In the genomic region with DNA sequence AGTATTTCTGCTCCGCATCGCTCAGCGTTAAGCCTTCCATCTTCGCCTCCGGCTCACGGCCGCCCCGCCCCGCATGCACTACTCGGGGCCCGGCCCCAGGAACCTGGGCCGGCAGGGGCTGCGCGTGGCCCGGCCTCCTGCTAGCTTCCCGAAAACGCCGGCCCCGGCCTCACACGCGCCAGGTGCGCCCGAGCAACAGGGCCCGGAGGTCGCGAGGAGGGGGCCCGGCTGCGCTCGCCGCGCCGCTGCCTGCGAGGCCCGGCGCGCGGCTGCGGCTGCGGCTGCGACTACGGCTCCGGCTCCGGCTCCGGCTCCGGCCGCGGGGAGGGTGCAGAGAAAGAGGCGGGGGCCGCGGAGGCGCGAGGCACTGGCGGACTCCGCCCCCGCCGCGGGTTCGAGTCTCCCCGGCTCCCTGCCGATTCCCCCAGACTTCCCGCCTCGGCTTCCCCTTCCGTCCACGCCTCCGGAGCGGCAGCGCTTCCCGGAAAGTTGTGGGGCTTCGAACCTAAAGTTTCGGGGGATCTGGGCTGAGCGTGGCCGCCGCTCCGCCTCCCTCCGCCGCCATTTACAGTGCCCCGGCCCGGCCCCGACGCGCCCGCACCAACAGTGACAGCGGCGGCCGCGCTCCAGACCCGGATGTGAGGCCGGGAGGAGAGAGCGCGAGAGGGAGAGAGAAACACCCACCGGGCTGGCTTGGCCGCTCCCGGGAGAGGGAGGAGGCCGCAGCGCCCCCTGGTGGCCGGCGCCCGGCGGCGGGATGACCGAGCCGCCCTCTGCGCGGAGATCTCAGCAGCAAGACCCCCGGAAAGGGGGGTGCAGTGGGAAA, we compare ENCODE assay signal across 8 cellular contexts. TPM values are rescaled to one million over a fixed set of nuclear protein-coding genes. Genes with fewer than 3 reads are reported as not detected.
DNase-seq lines count a peak whose midpoint lies in the region; ATAC-seq and TF ChIP-seq lines count a peak whose summit lies in the region.

A gene with protein sequence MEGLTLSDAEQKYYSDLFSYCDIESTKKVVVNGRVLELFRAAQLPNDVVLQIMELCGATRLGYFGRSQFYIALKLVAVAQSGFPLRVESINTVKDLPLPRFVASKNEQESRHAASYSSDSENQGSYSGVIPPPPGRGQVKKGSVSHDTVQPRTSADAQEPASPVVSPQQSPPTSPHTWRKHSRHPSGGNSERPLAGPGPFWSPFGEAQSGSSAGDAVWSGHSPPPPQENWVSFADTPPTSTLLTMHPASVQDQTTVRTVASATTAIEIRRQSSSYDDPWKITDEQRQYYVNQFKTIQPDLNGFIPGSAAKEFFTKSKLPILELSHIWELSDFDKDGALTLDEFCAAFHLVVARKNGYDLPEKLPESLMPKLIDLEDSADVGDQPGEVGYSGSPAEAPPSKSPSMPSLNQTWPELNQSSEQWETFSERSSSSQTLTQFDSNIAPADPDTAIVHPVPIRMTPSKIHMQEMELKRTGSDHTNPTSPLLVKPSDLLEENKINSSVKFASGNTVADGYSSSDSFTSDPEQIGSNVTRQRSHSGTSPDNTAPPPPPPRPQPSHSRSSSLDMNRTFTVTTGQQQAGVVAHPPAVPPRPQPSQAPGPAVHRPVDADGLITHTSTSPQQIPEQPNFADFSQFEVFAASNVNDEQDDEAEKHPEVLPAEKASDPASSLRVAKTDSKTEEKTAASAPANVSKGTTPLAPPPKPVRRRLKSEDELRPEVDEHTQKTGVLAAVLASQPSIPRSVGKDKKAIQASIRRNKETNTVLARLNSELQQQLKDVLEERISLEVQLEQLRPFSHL (minus strand): TSS at position 611 of the 826 bp plus-strand sequence. CDS start 571 bp downstream, at position 40.

- H3K9me3 ChIP-seq in KOPT-K1 (ENCODE audit: insufficient read depth, low read length, poor library complexity, severe bottlenecking): no peaks in the 10 kb centered on the region

- peak within 1 kb of the TSS; percentile 89 for H3K27ac Mint-ChIP-seq in activated T-helper 17 cell treated with anti-CD3 and anti-CD28 coated beads, Interleukin-2, amount 50 U/mL, for 72 hours
- peak within 1 kb of the TSS in 1 of 2 donors; percentile 94 for H3K27ac Mint-ChIP-seq in natural killer cell

- peaks cover 3% of the 10 kb centered on the region for H3K4me1 Mint-ChIP-seq in activated T-helper 17 cell treated with anti-CD3 and anti-CD28 coated beads, Interleukin-2, amount 50 U/mL, for 72 hours
- H3K4me1 Mint-ChIP-seq in natural killer cell: no peaks in the 10 kb centered on the region

- peak within 1 kb of the TSS; percentile 86 for H3K27ac ChIP-seq in KOPT-K1 (ENCODE audit: low read depth, low read length, poor library complexity, severe bottlenecking)

- no peaks in the 10 kb centered on the region for H3K36me3 ChIP-seq in KOPT-K1 (ENCODE audit: insufficient read depth, low read length)

- H3K36me3 Mint-ChIP-seq in activated T-helper 17 cell treated with anti-CD3 and anti-CD28 coated beads, Interleukin-2, amount 50 U/mL, for 72 hours (ENCODE audit: low read depth): peaks cover 14% of the 10 kb centered on the region
- H3K36me3 Mint-ChIP-seq in natural killer cell: no peaks in the 10 kb centered on the region

- peak within 1 kb of the TSS; percentile 71 for H3K4me3 ChIP-seq in fibroblast of mammary gland (ENCODE audit: control insufficient read depth, low read depth, low read length)

- DNase-seq in EH (ENCODE audit: low read depth) (peak; percentile 91), RPMI7951 (ENCODE audit: low read depth) (peak; percentile 85), fibroblast of mammary gland (ENCODE audit: low read depth) (peak; percentile 80), natural killer cell (peak; percentile 90)
- peak; percentile 89 for DNase-seq in stimulated activated naive CD4-positive, alpha-beta T cell treated with Interleukin-2 at 50 U/mL for 16 hours (lab: John Stamatoyannopoulos, UW)

- intact Hi-C loops in natural killer cell (cut with micrococcal nuclease): loop anchor here (1.0 to 5.0 kb wide), 6 partner anchors 15 to 374 kb away; a partner anchor contains a TSS

- no peaks in the 10 kb centered on the region for H3K9me3 Mint-ChIP-seq in activated T-helper 17 cell treated with anti-CD3 and anti-CD28 coated beads, Interleukin-2, amount 50 U/mL, for 72 hours
- no peaks in the 10 kb centered on the region for H3K9me3 Mint-ChIP-seq in natural killer cell

- no peaks in the 10 kb centered on the region for H3K27me3 Mint-ChIP-seq in activated T-helper 17 cell treated with anti-CD3 and anti-CD28 coated beads, Interleukin-2, amount 50 U/mL, for 72 hours
- no peaks in the 10 kb centered on the region for H3K27me3 Mint-ChIP-seq in natural killer cell (ENCODE audit: low read depth in 2 of 2)

- TF ChIP-seq CTCF in fibroblast of mammary gland (conservative IDR thresholded peaks at IDR 0.05; ENCODE audit: control insufficient read depth, insufficient read depth, low read depth, low read length) (peak; percentile 54), natural killer cell (IDR thresholded peaks at IDR 0.05) (peak; percentile 98)

- ATAC-seq in GM21737 (IDR thresholded peaks at IDR 0.05; ENCODE audit: unreplicated experiment) (peak; percentile 95), natural killer cell (peak; percentile 88 to 96 (median 90))
- peak; percentile 94 for ATAC-seq in activated T-helper 17 cell treated with anti-CD3 and anti-CD28 coated beads, Interleukin-2, amount 50 U/mL, for 72 hours (replicated peaks)

- no peak within 1 kb of the TSS for H3K4me3 Mint-ChIP-seq in activated T-helper 17 cell treated with anti-CD3 and anti-CD28 coated beads, Interleukin-2, amount 50 U/mL, for 72 hours
- H3K4me3 Mint-ChIP-seq in natural killer cell: peak within 1 kb of the TSS; percentile 88

RNA-seq across cellular contexts. Expression of the gene that starts here (rescaled TPM):
- 18.1 and 27.0 TPM in 2 replicates for total RNA-seq in RPMI7951 (2014; rRNA removed; shearing (Covaris generic))
- 10 to 100 TPM; 51.7 to 52.5 TPM for total RNA-seq in activated T-helper 17 cell treated with anti-CD3 and anti-CD28 coated beads, Interleukin-2, amount 50 U/mL, for 72 hours
- total RNA-seq in natural killer cell: 10 to 100 TPM; 59.9 to 80.4 (median 66.4) TPM

Comparison
In these comparisons a context has a peak if more than half of its experiments do, and no peak if none do; other contexts are left out.
1. Peak in every context shown above with its lines: DNase-seq, ATAC-seq, H3K4me3 ChIP-seq and H3K27ac ChIP-seq.